In the genomic region with DNA sequence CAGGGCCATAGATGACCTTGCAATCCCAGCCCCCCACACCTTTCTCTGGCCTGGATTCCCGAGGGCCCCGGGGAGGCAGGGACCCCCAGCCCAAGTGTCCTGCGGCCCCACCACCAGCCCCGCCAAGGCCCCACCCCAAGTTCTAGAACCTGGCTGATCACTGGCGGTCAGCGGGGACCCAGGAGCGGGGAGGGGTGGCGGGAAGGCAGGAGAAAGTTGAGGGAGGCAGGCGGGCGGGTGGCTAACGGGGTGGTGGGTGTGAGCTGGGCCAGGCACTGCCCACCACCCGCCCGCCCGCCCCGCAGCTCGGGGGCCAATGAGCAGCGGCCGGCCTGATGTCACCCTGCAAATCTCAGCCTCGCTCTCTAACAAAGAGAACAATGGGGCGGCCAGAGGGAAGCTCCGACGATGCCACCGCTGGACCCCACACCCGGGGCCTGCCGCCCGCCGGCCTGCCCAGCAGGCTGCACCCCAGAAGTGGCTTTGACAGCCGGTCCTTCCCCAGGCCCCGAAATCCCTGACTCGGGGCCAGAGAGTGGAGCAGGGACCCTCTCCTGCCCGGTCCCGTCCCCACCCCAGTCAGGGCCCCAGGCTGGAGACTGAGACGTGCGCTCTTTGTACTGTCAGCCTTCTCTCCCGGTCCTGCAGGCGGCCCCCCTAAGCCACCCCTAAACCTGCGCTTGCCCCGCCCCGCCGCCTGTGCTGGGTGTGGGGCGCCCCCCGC, we compare ENCODE assay signal across 9 cellular contexts. TPM values are rescaled to one million over a fixed set of nuclear protein-coding genes. Genes with fewer than 3 reads are reported as not detected.
A peak's percentile ranks its signal among the peaks of the same experiment; 100 is the strongest.
DNase-seq lines count a peak whose midpoint lies in the region; ATAC-seq and TF ChIP-seq lines count a peak whose summit lies in the region.
"Had no signal": no experiment of that assay in that cellular context is flagged by ENCODE, and none has a peak within 500 bp of the region (broad histone marks: within the 10 kb centered on the region; RNA-seq: fewer than 3 reads in every experiment).

No MANE protein-coding gene starts in this region.

- no peaks in the 10 kb centered on the region for H3K27me3 ChIP-seq in cardiac muscle cell

- ATAC-seq in GM21825 (IDR thresholded peaks at IDR 0.05; ENCODE audit: unreplicated experiment) (no peak), HG03175 (IDR thresholded peaks at IDR 0.05; ENCODE audit: unreplicated experiment) (no peak)

- no peak for TF ChIP-seq CTCF in cardiac muscle cell (IDR thresholded peaks at IDR 0.05; ENCODE audit: low read depth, low read length)

- no peaks in the 10 kb centered on the region for H3K36me3 ChIP-seq in cardiac muscle cell

- H3K4me1 ChIP-seq in cardiac muscle cell (ENCODE audit: low read depth), result peaks cover 4% of the 10 kb centered on the region

- H3K27ac ChIP-seq in cardiac muscle cell, result peak overlapping the region; percentile 98

- DNase-seq in AG08396 (ENCODE audit: low spot score) (peak; percentile 95), HuH-7 (ENCODE audit: low spot score) (peak; percentile 74), amniotic epithelial cell (ENCODE audit: low read depth) (peak; percentile 77), cardiac muscle cell (ENCODE audit: low read depth in 1 of 2, low spot score in 1 of 2) (peak; percentile 86 to 90), pons (ENCODE audit: low spot score) (peak; percentile 88), T-helper 9 cell (no peak)
- DNase-seq: naive B cell had no signal

- H3K4me3 ChIP-seq in cardiac muscle cell, result peak overlapping the region; percentile 95

- no peaks in the 10 kb centered on the region for H3K9me3 ChIP-seq in cardiac muscle cell (ENCODE audit: low read depth)

RNA-seq across cellular contexts. Expression of a gene that starts 1.6 kb away (rescaled TPM):
- total RNA-seq in cardiac muscle cell, result 49.7 and 65.6 TPM in 2 replicates
- polyA plus RNA-seq in cardiac muscle cell, result 4.4 and 4.5 TPM in 2 replicates

RNA-seq across cellular contexts. Expression of a gene that starts 26.1 kb away (rescaled TPM):
- 171 and 179 TPM in 2 replicates for total RNA-seq in cardiac muscle cell
- 71.6 and 93.3 TPM in 2 replicates for polyA plus RNA-seq in cardiac muscle cell

RNA-seq across cellular contexts. Expression of a gene that starts 38.7 kb away (rescaled TPM):
- total RNA-seq in cardiac muscle cell, result 73.6 and 161 TPM in 2 replicates
- 842 and 1,116 TPM in 2 replicates for polyA plus RNA-seq in cardiac muscle cell

RNA-seq across cellular contexts. Expression of a gene that starts 42.7 kb away (rescaled TPM):
- total RNA-seq in cardiac muscle cell, result 0.04 and 1.2 TPM in 2 replicates
- 0.54 and 0.87 TPM in 2 replicates for polyA plus RNA-seq in cardiac muscle cell

RNA-seq across cellular contexts. Expression of a gene that starts 53.7 kb away (rescaled TPM):
- 3.9 and 5.7 TPM in 2 replicates for total RNA-seq in cardiac muscle cell
- 4.9 and 8.6 TPM in 2 replicates for polyA plus RNA-seq in cardiac muscle cell
